In genomic region chr19:49640113-49640898, GRCh38 we compare ENCODE assay signal across 7 cellular contexts. TPM values are rescaled to one million over a fixed set of nuclear protein-coding genes. Genes with fewer than 3 reads are reported as not detected.
DNase-seq lines count a peak whose midpoint lies in the region; ATAC-seq, FAIRE-seq and TF ChIP-seq lines count a peak whose summit lies in the region.

Gene RRAS (minus strand): TSS chr19:49640143. CDS start chr19:49640098, 45 bp downstream.

- TF ChIP-seq CTCF in brain (conservative IDR thresholded peaks at IDR 0.05), result no peak

- peak within 1 kb of the TSS; percentile 99 to 100 (median 99) for H3K27ac Mint-ChIP-seq in brain

- peaks cover 79% of the 10 kb centered on the region for H3K4me1 Mint-ChIP-seq in brain

- H3K9me3 Mint-ChIP-seq in brain, result no peaks in the 10 kb centered on the region

- H3K27me3 Mint-ChIP-seq in brain, result peaks cover 4% of the 10 kb centered on the region

- intact Hi-C loops in sciatic nerve (cut with DNase I), result no loop called here

- peak within 1 kb of the TSS; percentile 96 to 99 (median 98) for H3K4me3 Mint-ChIP-seq in brain

- peak; percentile 98 for DNase-seq in NCI-H2107 (lab: John Stamatoyannopoulos, UW)
- peak; percentile 98 for DNase-seq in iPS DF 19.7 (ENCODE audit: low read depth, low spot score)
- peak; percentile 100 for DNase-seq in sciatic nerve (ENCODE audit: low spot score)

- FAIRE-seq in TTC549 (lab: Jason Lieb, UNC), result peak; percentile 98

- ATAC-seq in GM18519 (IDR thresholded peaks at IDR 0.05; ENCODE audit: low FRiP score, unreplicated experiment) (peak; percentile 49), HG03060 (IDR thresholded peaks at IDR 0.05; ENCODE audit: low read depth, unreplicated experiment) (peak; percentile 68), sciatic nerve (peak; percentile 81)

- peaks cover 5% of the 10 kb centered on the region for H3K36me3 Mint-ChIP-seq in brain

RNA-seq across cellular contexts. Expression of gene RRAS, which starts in this region (rescaled TPM):
- 18.8 TPM for polyA plus RNA-seq in brain (ENCODE audit: insufficient read depth, low read depth, low replicate concordance)
- total RNA-seq in sciatic nerve, result 135 TPM

Comparison
In these comparisons a context has a peak if more than half of its experiments do, and no peak if none do; other contexts are left out.
1. Peak in every context shown above with its lines: DNase-seq and ATAC-seq.